14 cellular contexts compared by ENCODE assay signal in genomic region chr19:1365964-1366695, GRCh38.
"Had no signal": no experiment of that assay in that cellular context is flagged by ENCODE, and none has a peak within 500 bp of the region (broad histone marks: within the 10 kb centered on the region; RNA-seq: fewer than 3 reads in every experiment).

No MANE protein-coding gene starts in this region.

- H3K27ac Mint-ChIP-seq: activated T-helper 1 cell treated with anti-CD3 and anti-CD28 coated beads, Interleukin-12 subunit alpha, Interleukin-12 subunit beta, Interleukin-2, Interleukin-4 antibody, amounts not matched to agents 30 ng/mL and 10 ng/mL and 1 ng/mL, durations not matched to agents 14 hours and 24 hours and 36 hours; naive thymus-derived CD4-positive, alpha-beta T cell had no signal

- ATAC-seq: activated CD4-positive, CD25-positive, alpha-beta regulatory T cell treated with anti-CD3 and anti-CD28 coated beads, Interleukin-2, amount 50 U/mL, for 24 hours; gastroesophageal sphincter; left lobe of liver; mucosa of descending colon; naive thymus-derived CD4-positive, alpha-beta T cell; stimulated activated naive CD8-positive, alpha-beta T cell treated with anti-CD3 and anti-CD28 coated beads, Interleukin-15, amount 100 ng/mL, for 72 hours had no signal

- H3K4me3 Mint-ChIP-seq: activated T-helper 1 cell treated with anti-CD3 and anti-CD28 coated beads, Interleukin-12 subunit alpha, Interleukin-12 subunit beta, Interleukin-2, Interleukin-4 antibody, amounts not matched to agents 30 ng/mL and 10 ng/mL and 1 ng/mL, durations not matched to agents 14 hours and 24 hours and 36 hours; naive thymus-derived CD4-positive, alpha-beta T cell had no signal

- H3K27me3 ChIP-seq: gastroesophageal sphincter, sigmoid colon, spleen, testis, upper lobe of left lung had no signal

- H3K9me3 ChIP-seq: gastroesophageal sphincter, mucosa of descending colon, prostate gland, sigmoid colon, spleen, testis, upper lobe of left lung had no signal

- H3K9me3 Mint-ChIP-seq: activated T-helper 1 cell treated with anti-CD3 and anti-CD28 coated beads, Interleukin-12 subunit alpha, Interleukin-12 subunit beta, Interleukin-2, Interleukin-4 antibody, amounts not matched to agents 30 ng/mL and 10 ng/mL and 1 ng/mL, durations not matched to agents 14 hours and 24 hours and 36 hours; naive thymus-derived CD4-positive, alpha-beta T cell; stimulated activated naive CD8-positive, alpha-beta T cell treated with anti-CD3 and anti-CD28 coated beads, Interleukin-15, amount 100 ng/mL, for 72 hours had no signal

- H3K4me3 ChIP-seq: gastroesophageal sphincter, mucosa of descending colon, prostate gland, sigmoid colon, spleen, testis, upper lobe of left lung had no signal

- H3K27me3 Mint-ChIP-seq: naive thymus-derived CD4-positive, alpha-beta T cell; stimulated activated naive CD8-positive, alpha-beta T cell treated with anti-CD3 and anti-CD28 coated beads, Interleukin-15, amount 100 ng/mL, for 72 hours had no signal

- H3K27ac ChIP-seq: gastroesophageal sphincter, prostate gland, sigmoid colon, spleen, testis, upper lobe of left lung had no signal

- DNase-seq: activated naive CD4-positive, alpha-beta T cell treated with Interleukin-2 at 50 U/mL for 16 hours; aorta; mucosa of descending colon; naive thymus-derived CD4-positive, alpha-beta T cell; sigmoid colon; spleen; stimulated activated naive CD8-positive, alpha-beta T cell treated with anti-CD3 and anti-CD28 coated beads, Interleukin-15, amount 100 ng/mL, for 72 hours; testis; upper lobe of left lung had no signal
